In genomic region chr15:56557415-56557814, GRCh38 we compare ENCODE assay signal across 6 cellular contexts.
"Had no signal": no experiment of that assay in that cellular context is flagged by ENCODE, and none has a peak within 500 bp of the region (broad histone marks: within the 10 kb centered on the region; RNA-seq: fewer than 3 reads in every experiment).

No MANE protein-coding gene starts in this region.

- H3K9ac ChIP-seq: KMS-11 had no signal

- H3K4me2 ChIP-seq: KMS-11 had no signal

- DNase-seq: IMR-90, KBM-7, KG1 had no signal

- FAIRE-seq: HTR-8/SVneo had no signal

- H3K27ac ChIP-seq: HL-60, KMS-11 had no signal
